Comparison of ENCODE assay signal across 8 cellular contexts in genomic region chr1:41361028-41361494, GRCh38. TPM values are rescaled to one million over a fixed set of nuclear protein-coding genes. Genes with fewer than 3 reads are reported as not detected.
A peak's percentile ranks its signal among the peaks of the same experiment; 100 is the strongest.
DNase-seq lines count a peak whose midpoint lies in the region; TF ChIP-seq lines count a peak whose summit lies in the region.

Gene FOXO6, plus strand, starts transcription at chr1:41361434.

- no peak within 1 kb of the TSS for H3K27ac ChIP-seq in DOHH2 (ENCODE audit: low read depth, low read length)

- no peaks in the 10 kb centered on the region; the same call in 1 of the 2 replicates for H3F3A ChIP-seq in DOHH2 (ENCODE audit: control insufficient read depth, insufficient read depth)

- peak within 1 kb of the TSS; percentile 69 for H3K4me2 ChIP-seq in DOHH2 (ENCODE audit: low read length)

- no peaks in the 10 kb centered on the region for H4K20me1 ChIP-seq in DOHH2 (ENCODE audit: control insufficient read depth, insufficient read depth, low read depth, low read length)

- H3K36me3 ChIP-seq in DOHH2 (ENCODE audit: control insufficient read depth, low read length) = no peaks in the 10 kb centered on the region
- no peaks in the 10 kb centered on the region for H3K36me3 ChIP-seq in H7 (replicated peaks; ENCODE audit: control insufficient read depth, insufficient read depth, low read length)

- TF ChIP-seq CTCF in DOHH2 (IDR thresholded peaks at IDR 0.05; ENCODE audit: low read depth, low read length, poor library complexity, severe bottlenecking) (peak; percentile 31), fibroblast of villous mesenchyme (IDR thresholded peaks at IDR 0.05; ENCODE audit: insufficient read depth, low read depth, low read length) (peak; percentile 35), nephron progenitor cell (IDR thresholded peaks at IDR 0.05) (peak; percentile 56)

- no peaks in the 10 kb centered on the region for H3K9me3 Mint-ChIP-seq in nephron progenitor cell
- H3K9me3 Mint-ChIP-seq in stimulated activated naive CD8-positive, alpha-beta T cell treated with anti-CD3 and anti-CD28 coated beads, Interleukin-15, Interleukin-2, amounts not matched to agents 100 ng/mL and 50 ng/mL, for 24 hours = no peaks in the 10 kb centered on the region

- H3K9me3 ChIP-seq in DOHH2 (ENCODE audit: control insufficient read depth, insufficient read depth, low read length) = no peaks in the 10 kb centered on the region

- H3K79me2 ChIP-seq in DOHH2 (ENCODE audit: control insufficient read depth, low read length) = no peaks in the 10 kb centered on the region

- peak; percentile 100 for DNase-seq in H7
- DNase-seq in LoVo (ENCODE audit: low spot score) = peak; percentile 99
- DNase-seq in SHP77 (lab: John Stamatoyannopoulos, UW) = peak; percentile 95 to 98
- DNase-seq in activated gamma-delta T cell (lab: John Stamatoyannopoulos, UW) = peak; percentile 72
- peak; percentile 94 for DNase-seq in fibroblast of villous mesenchyme (ENCODE audit: low read depth)
- DNase-seq in nephron progenitor cell = peak; percentile 98

- H3K27me3 Mint-ChIP-seq in nephron progenitor cell (ENCODE audit: low read depth, poor library complexity) = peaks cover 60% of the 10 kb centered on the region
- H3K27me3 Mint-ChIP-seq in stimulated activated naive CD8-positive, alpha-beta T cell treated with anti-CD3 and anti-CD28 coated beads, Interleukin-15, Interleukin-2, amounts not matched to agents 100 ng/mL and 50 ng/mL, for 24 hours = peaks cover 34% of the 10 kb centered on the region

- H3K4me1 Mint-ChIP-seq in nephron progenitor cell = peaks cover 65% of the 10 kb centered on the region
- H3K4me1 Mint-ChIP-seq in stimulated activated naive CD8-positive, alpha-beta T cell treated with anti-CD3 and anti-CD28 coated beads, Interleukin-15, Interleukin-2, amounts not matched to agents 100 ng/mL and 50 ng/mL, for 24 hours (ENCODE audit: low read depth) = peaks cover 9% of the 10 kb centered on the region

- no peaks in the 10 kb centered on the region for H3K36me3 Mint-ChIP-seq in nephron progenitor cell (ENCODE audit: low read depth)
- no peaks in the 10 kb centered on the region for H3K36me3 Mint-ChIP-seq in stimulated activated naive CD8-positive, alpha-beta T cell treated with anti-CD3 and anti-CD28 coated beads, Interleukin-15, Interleukin-2, amounts not matched to agents 100 ng/mL and 50 ng/mL, for 24 hours (ENCODE audit: low read depth)

- H3K4me3 ChIP-seq in DOHH2 (ENCODE audit: low read length) (peak within 1 kb of the TSS; percentile 58), H7 (ENCODE audit: insufficient read depth, low read depth, low read length) (peak within 1 kb of the TSS; percentile 48), fibroblast of villous mesenchyme (ENCODE audit: low read depth, low read length) (peak within 1 kb of the TSS; percentile 44)

- peak within 1 kb of the TSS; percentile 79 for H3K4me3 Mint-ChIP-seq in nephron progenitor cell
- peak within 1 kb of the TSS; percentile 60 for H3K4me3 Mint-ChIP-seq in stimulated activated naive CD8-positive, alpha-beta T cell treated with anti-CD3 and anti-CD28 coated beads, Interleukin-15, Interleukin-2, amounts not matched to agents 100 ng/mL and 50 ng/mL, for 24 hours

- peaks cover 27% of the 10 kb centered on the region for H3K27me3 ChIP-seq in DOHH2 (ENCODE audit: control insufficient read depth, low read length)
- H3K27me3 ChIP-seq in H7 (ENCODE audit: control insufficient read depth, insufficient read depth, low read length) = peaks cover 63% of the 10 kb centered on the region

- no peaks in the 10 kb centered on the region for H3K9me2 ChIP-seq in DOHH2 (replicated peaks; ENCODE audit: control insufficient read depth, low read length)

- peaks cover 23% of the 10 kb centered on the region for H3K4me1 ChIP-seq in DOHH2 (ENCODE audit: control insufficient read depth, low read length)

- no peak within 1 kb of the TSS for H3K27ac Mint-ChIP-seq in nephron progenitor cell
- H3K27ac Mint-ChIP-seq in stimulated activated naive CD8-positive, alpha-beta T cell treated with anti-CD3 and anti-CD28 coated beads, Interleukin-15, Interleukin-2, amounts not matched to agents 100 ng/mL and 50 ng/mL, for 24 hours = no peak within 1 kb of the TSS

RNA-seq across cellular contexts. Expression of gene FOXO6, which starts in this region (rescaled TPM):
- 0.97 and 1.00 TPM in 2 replicates for total RNA-seq in H7 (2014; rRNA removed; shearing (Covaris generic))
- not detected in 2 replicates for total RNA-seq in fibroblast of villous mesenchyme

Comparison
In these comparisons a context has a peak if more than half of its experiments do, and no peak if none do; other contexts are left out.
1. Peak in DNase-seq and H3K4me3 ChIP-seq in H7; RNA of the gene not detected or under 1 TPM.
2. Peak in DNase-seq and H3K4me3 ChIP-seq in fibroblast of villous mesenchyme; RNA of the gene not detected or under 1 TPM.